9 cellular contexts compared by ENCODE assay signal in the genomic region with DNA sequence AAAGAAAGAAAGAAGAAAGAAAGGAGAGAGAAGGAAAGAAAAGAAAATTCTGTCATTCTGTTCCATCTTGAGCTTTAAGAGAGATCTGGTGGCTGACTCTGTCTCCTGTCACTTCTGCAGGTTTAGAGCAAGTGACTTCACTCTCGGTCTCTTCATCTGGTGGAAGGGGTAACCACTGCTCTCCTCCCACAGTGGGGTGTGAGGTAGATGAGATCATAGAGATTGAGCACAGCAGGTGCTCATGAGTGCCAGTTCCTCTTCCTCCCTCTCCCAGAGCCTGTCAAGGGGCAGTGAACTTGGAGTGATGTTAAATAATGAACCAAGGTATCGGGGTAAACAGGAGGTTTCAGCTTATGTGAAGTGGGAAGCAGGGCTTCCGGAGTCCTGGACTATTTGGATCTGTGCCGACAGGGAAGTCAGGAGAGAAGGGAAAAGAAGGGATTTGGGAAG. TPM values are rescaled to one million over a fixed set of nuclear protein-coding genes. Genes with fewer than 3 reads are reported as not detected.
A peak's percentile ranks its signal among the peaks of the same experiment; 100 is the strongest.
DNase-seq lines count a peak whose midpoint lies in the region; ATAC-seq and TF ChIP-seq lines count a peak whose summit lies in the region.
"Had no signal": no experiment of that assay in that cellular context is flagged by ENCODE, and none has a peak within 500 bp of the region (broad histone marks: within the 10 kb centered on the region; RNA-seq: fewer than 3 reads in every experiment).

No MANE protein-coding gene starts in this region.

- no peaks in the 10 kb centered on the region for H3K4me1 ChIP-seq in A673 (ENCODE audit: insufficient read depth, low read length, poor library complexity, severe bottlenecking)

- H3K36me3 ChIP-seq in A673 (ENCODE audit: insufficient read depth, low read length, poor library complexity, severe bottlenecking): no peaks in the 10 kb centered on the region

- peak overlapping the region; percentile 16 for H3K4me3 Mint-ChIP-seq in activated naive CD8-positive, alpha-beta T cell treated with anti-CD3 and anti-CD28 coated beads, Interleukin-2, amount 50 U/mL, for 24 hours
- H3K4me3 Mint-ChIP-seq: neural crest cell had no signal

- H3K27me3 ChIP-seq in A673 (replicated peaks; ENCODE audit: insufficient read depth, low read depth, low read length, poor library complexity): no peaks in the 10 kb centered on the region

- POLR2A ChIA-PET in A673 (lab: Charles Lee; ENCODE audit: low non-redundant PET): no interaction called here

- no peaks in the 10 kb centered on the region for H3K36me3 Mint-ChIP-seq in activated naive CD8-positive, alpha-beta T cell treated with anti-CD3 and anti-CD28 coated beads, Interleukin-2, amount 50 U/mL, for 24 hours (ENCODE audit: low read depth)

- H3K9me3 Mint-ChIP-seq in activated naive CD8-positive, alpha-beta T cell treated with anti-CD3 and anti-CD28 coated beads, Interleukin-2, amount 50 U/mL, for 24 hours: no peaks in the 10 kb centered on the region
- H3K9me3 Mint-ChIP-seq: neural crest cell had no signal

- no peak overlapping the region for H3K27ac ChIP-seq in A673 (ENCODE audit: low read depth, low read length, poor library complexity, severe bottlenecking)
- no peak overlapping the region for H3K27ac ChIP-seq in caudate nucleus (ENCODE audit: low read depth, low read length)

- H3K4me3 ChIP-seq in A673 (ENCODE audit: low read depth, low read length, poor library complexity, severe bottlenecking): no peak overlapping the region

- H3K27ac Mint-ChIP-seq in activated naive CD8-positive, alpha-beta T cell treated with anti-CD3 and anti-CD28 coated beads, Interleukin-2, amount 50 U/mL, for 24 hours: no peak overlapping the region

- no TSS peak for BruUV-seq in A673 (replicated peaks; lab: Mats Ljungman, UMichigan)

- DNase-seq in A673 (ENCODE audit: low spot score) (peak; percentile 39), SIG-M5 treated with dmso at 0.1 percent for 504 hours (lab: John Stamatoyannopoulos, UW; ENCODE audit: unreplicated experiment) (peak; percentile 56), hepatic stellate cell (ENCODE audit: low spot score) (no peak), caudate nucleus (lab: John Stamatoyannopoulos, UW) (no peak)
- DNase-seq in activated naive CD8-positive, alpha-beta T cell treated with anti-CD3 and anti-CD28 coated beads, Interleukin-2, amount 50 U/mL, for 24 hours: peak; percentile 37
- peak; percentile 21 for DNase-seq in stimulated activated CD8-positive, alpha-beta memory T cell treated with anti-CD3 and anti-CD28 coated beads, Interleukin-15, amount 100 ng/mL, for 1 hour (ENCODE audit: low read depth)

- H3K4me1 Mint-ChIP-seq in activated naive CD8-positive, alpha-beta T cell treated with anti-CD3 and anti-CD28 coated beads, Interleukin-2, amount 50 U/mL, for 24 hours: peaks cover 24% of the 10 kb centered on the region

- CTCF ChIA-PET in A673 (lab: Charles Lee): interaction anchor here (1.2 to 1.4 kb wide), 2 partner anchors 68 to 199 kb away, joined by 3 read pairs; no protein-coding TSS in a partner anchor

- H3K27me3 Mint-ChIP-seq in activated naive CD8-positive, alpha-beta T cell treated with anti-CD3 and anti-CD28 coated beads, Interleukin-2, amount 50 U/mL, for 24 hours: no peaks in the 10 kb centered on the region

- no peaks in the 10 kb centered on the region for H3K9me3 ChIP-seq in A673 (ENCODE audit: low read depth, low read length, poor library complexity, severe bottlenecking)

- no peak for TF ChIP-seq CTCF in A673 (conservative IDR thresholded peaks at IDR 0.05; ENCODE audit: low read depth, low read length)

- ATAC-seq in GM19395 (IDR thresholded peaks at IDR 0.05; ENCODE audit: unreplicated experiment): peak; percentile 89
- ATAC-seq in HG03521 (IDR thresholded peaks at IDR 0.05; ENCODE audit: unreplicated experiment): peak; percentile 91
- ATAC-seq in activated naive CD8-positive, alpha-beta T cell treated with anti-CD3 and anti-CD28 coated beads, Interleukin-2, amount 50 U/mL, for 24 hours: peak; percentile 86

- intact Hi-C loops in A673 (cut with micrococcal nuclease; ENCODE audit: unreplicated experiment): no loop called here

RNA-seq across cellular contexts. Expression of a gene that starts 47.7 kb away (rescaled TPM):
- not detected in 2 replicates for total RNA-seq in A673 (2021)

Comparison
In these comparisons a context has a peak if more than half of its experiments do, and no peak if none do; other contexts are left out.
1. DNase-seq: peak in A673 (single experiment), SIG-M5 treated with dmso at 0.1 percent for 504 hours (single experiment), activated naive CD8-positive, alpha-beta T cell treated with anti-CD3 and anti-CD28 coated beads, Interleukin-2, amount 50 U/mL, for 24 hours (single experiment) and stimulated activated CD8-positive, alpha-beta memory T cell treated with anti-CD3 and anti-CD28 coated beads, Interleukin-15, amount 100 ng/mL, for 1 hour (single experiment); none in hepatic stellate cell (single experiment) and caudate nucleus (0 of 61).
2. Peak in every context shown above with its lines, with median percentiles within 50 percentile points of each other: ATAC-seq.